Comparison of ENCODE assay signal across 14 cellular contexts in genomic region chr2:10398496-10398895, GRCh38. TPM values are rescaled to one million over a fixed set of nuclear protein-coding genes. Genes with fewer than 3 reads are reported as not detected.
DNase-seq lines count a peak whose midpoint lies in the region; ATAC-seq lines count a peak whose summit lies in the region.
"Had no signal": no experiment of that assay in that cellular context is flagged by ENCODE, and none has a peak within 500 bp of the region (broad histone marks: within the 10 kb centered on the region; RNA-seq: fewer than 3 reads in every experiment).

No MANE protein-coding gene starts in this region.

- no peak for ATAC-seq in T-helper 17 cell
- ATAC-seq in left colon: peak; percentile 86
- ATAC-seq in stimulated activated memory B cell treated with anti-CD40 and anti-IgM and Interleukin-4, amounts not matched to agents 10 μg/mL and 1 μg/mL and 100 μg/mL, for 72 hours: no peak
- ATAC-seq in HG02840 (IDR thresholded peaks at IDR 0.05; ENCODE audit: low FRiP score, unreplicated experiment): no peak

- no peak for DNase-seq in T-helper 1 cell
- no peak for DNase-seq in T-helper 17 cell
- DNase-seq in left colon: peak; percentile 72 to 77
- DNase-seq in amygdala (lab: John Stamatoyannopoulos, UW): no peak
- DNase-seq in mucosa of gallbladder (ENCODE audit: low spot score): no peak
- DNase-seq: activated CD4-positive, alpha-beta T cell treated with anti-CD3 and anti-CD28 coated beads, Interleukin-2, amount 50 U/mL, for 48 hours; DMS153; NCI-H1417 treated with DMSO at 0.1 percent for 48 hours; NCI-H774; thyroid gland had no signal

- peaks cover 14% of the 10 kb centered on the region for H3K36me3 Mint-ChIP-seq in T-helper 1 cell treated with Interleukin-12 subunit alpha and Interleukin-12 subunit beta and Interleukin-4 antibody, amounts not matched to agents 30 μg/mL and 1 μg/mL, for 36 hours (ENCODE audit: low read depth)
- H3K36me3 Mint-ChIP-seq in T-helper 17 cell (ENCODE audit: low read depth): peaks cover 2% of the 10 kb centered on the region
- H3K36me3 Mint-ChIP-seq in stimulated activated memory B cell treated with anti-CD40 and anti-IgM and Interleukin-4, amounts not matched to agents 10 μg/mL and 1 μg/mL and 100 μg/mL, for 72 hours: peaks cover 30% of the 10 kb centered on the region

- no peaks in the 10 kb centered on the region for H3K27me3 Mint-ChIP-seq in T-helper 1 cell treated with Interleukin-12 subunit alpha and Interleukin-12 subunit beta and Interleukin-4 antibody, amounts not matched to agents 30 μg/mL and 1 μg/mL, for 36 hours (ENCODE audit: low read depth)
- H3K27me3 Mint-ChIP-seq in T-helper 17 cell: no peaks in the 10 kb centered on the region
- H3K27me3 Mint-ChIP-seq in stimulated activated memory B cell treated with anti-CD40 and anti-IgM and Interleukin-4, amounts not matched to agents 10 μg/mL and 1 μg/mL and 100 μg/mL, for 72 hours: no peaks in the 10 kb centered on the region

- no peaks in the 10 kb centered on the region for H3K9me3 ChIP-seq in T-helper 17 cell (ENCODE audit: control insufficient read depth, low read length, poor library complexity, severe bottlenecking)
- H3K9me3 ChIP-seq: HAP-1, thyroid gland had no signal

- peaks cover 20% of the 10 kb centered on the region for H3K4me1 Mint-ChIP-seq in T-helper 1 cell treated with Interleukin-12 subunit alpha and Interleukin-12 subunit beta and Interleukin-4 antibody, amounts not matched to agents 30 μg/mL and 1 μg/mL, for 36 hours (ENCODE audit: low read depth)
- H3K4me1 Mint-ChIP-seq in T-helper 17 cell: peaks cover 30% of the 10 kb centered on the region
- H3K4me1 Mint-ChIP-seq in stimulated activated memory B cell treated with anti-CD40 and anti-IgM and Interleukin-4, amounts not matched to agents 10 μg/mL and 1 μg/mL and 100 μg/mL, for 72 hours: peaks cover 59% of the 10 kb centered on the region

- peak overlapping the region; percentile 70 for H3K27ac Mint-ChIP-seq in T-helper 1 cell treated with Interleukin-12 subunit alpha and Interleukin-12 subunit beta and Interleukin-4 antibody, amounts not matched to agents 30 μg/mL and 1 μg/mL, for 36 hours
- H3K27ac Mint-ChIP-seq in T-helper 17 cell: peak overlapping the region; percentile 84
- peak overlapping the region; percentile 70 for H3K27ac Mint-ChIP-seq in stimulated activated memory B cell treated with anti-CD40 and anti-IgM and Interleukin-4, amounts not matched to agents 10 μg/mL and 1 μg/mL and 100 μg/mL, for 72 hours

- H3K9me3 Mint-ChIP-seq in T-helper 1 cell treated with Interleukin-12 subunit alpha and Interleukin-12 subunit beta and Interleukin-4 antibody, amounts not matched to agents 30 μg/mL and 1 μg/mL, for 36 hours: no peaks in the 10 kb centered on the region
- H3K9me3 Mint-ChIP-seq in stimulated activated memory B cell treated with anti-CD40 and anti-IgM and Interleukin-4, amounts not matched to agents 10 μg/mL and 1 μg/mL and 100 μg/mL, for 72 hours: no peaks in the 10 kb centered on the region

- intact Hi-C loops in left colon (cut with DNase I, micrococcal nuclease): no loop called here

- no peak overlapping the region for H3K4me3 Mint-ChIP-seq in T-helper 1 cell treated with Interleukin-12 subunit alpha and Interleukin-12 subunit beta and Interleukin-4 antibody, amounts not matched to agents 30 μg/mL and 1 μg/mL, for 36 hours
- no peak overlapping the region for H3K4me3 Mint-ChIP-seq in T-helper 17 cell
- H3K4me3 Mint-ChIP-seq in stimulated activated memory B cell treated with anti-CD40 and anti-IgM and Interleukin-4, amounts not matched to agents 10 μg/mL and 1 μg/mL and 100 μg/mL, for 72 hours: no peak overlapping the region

RNA-seq across cellular contexts. Expression of gene ODC1, which starts 49.6 kb away (rescaled TPM):
- total RNA-seq in T-helper 17 cell: 100 to 1,000 TPM; 118 to 149 TPM
- 10 to 100 TPM; 41.5 to 44.6 TPM for total RNA-seq in left colon
- total RNA-seq in mucosa of gallbladder: 48.7 TPM

Comparison
In these comparisons a context has a peak if more than half of its experiments do, and no peak if none do; other contexts are left out.
1. DNase-seq: peak in left colon (2 of 2); none in T-helper 1 cell (0 of 5), T-helper 17 cell (0 of 3), amygdala (0 of 56) and mucosa of gallbladder (single experiment).
2. Peak in every context shown above with its lines, with median percentiles within 50 percentile points of each other: H3K27ac Mint-ChIP-seq.